ENCODE assay signal across 10 cellular contexts in the genomic region with DNA sequence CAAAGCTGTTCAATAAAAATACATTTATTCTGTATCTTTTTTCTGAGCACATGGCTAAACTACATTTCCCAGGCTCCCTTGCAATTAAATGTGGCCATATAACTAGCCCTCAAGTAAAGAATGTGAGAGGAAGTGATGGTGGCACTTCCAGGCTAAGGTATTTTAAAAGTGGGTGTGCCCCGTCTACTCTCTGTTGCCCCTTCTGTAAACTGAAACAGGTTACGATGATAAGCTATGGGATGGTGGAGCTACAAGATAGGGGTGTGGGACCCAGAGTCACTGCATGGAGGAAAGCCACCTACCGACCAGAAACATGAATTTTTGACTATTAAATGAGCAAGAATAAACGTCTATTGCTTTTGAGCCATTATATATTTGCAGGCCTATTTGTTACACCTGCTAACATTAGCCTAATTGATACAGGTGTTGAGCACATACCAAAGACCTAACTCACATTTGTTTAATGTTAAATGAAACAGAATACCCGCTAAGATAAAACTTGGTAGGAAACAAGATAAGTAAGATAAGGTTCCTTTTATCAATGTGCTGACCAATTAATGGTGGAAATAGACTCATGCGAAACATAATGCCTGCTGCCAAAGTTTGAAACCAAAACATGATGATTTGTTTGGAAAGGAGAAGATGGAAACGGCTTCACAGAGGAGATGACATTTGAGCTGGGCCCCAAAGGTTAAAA. TPM values are rescaled to one million over a fixed set of nuclear protein-coding genes. Genes with fewer than 3 reads are reported as not detected.
DNase-seq lines count a peak whose midpoint lies in the region; ATAC-seq and TF ChIP-seq lines count a peak whose summit lies in the region.
"Had no signal": no experiment of that assay in that cellular context is flagged by ENCODE, and none has a peak within 500 bp of the region (broad histone marks: within the 10 kb centered on the region; RNA-seq: fewer than 3 reads in every experiment).

No MANE protein-coding gene starts in this region.

- H3K9ac ChIP-seq in BLaER1 (no peak overlapping the region), HUES64 (ENCODE audit: low read depth, low read length) (no peak overlapping the region)

- no peaks in the 10 kb centered on the region for H3K9me3 ChIP-seq in BLaER1
- no peaks in the 10 kb centered on the region for H3K9me3 ChIP-seq in HUES64 (ENCODE audit: insufficient read depth, low read depth, low read length)
- H3K9me3 ChIP-seq in mesodermal cell (ENCODE audit: control insufficient read depth, low read length) = no peaks in the 10 kb centered on the region
- H3K9me3 ChIP-seq: colonic mucosa had no signal

- no peak for TF ChIP-seq CTCF in coronary artery (IDR thresholded peaks at IDR 0.05)

- DNase-seq in activated T-helper 1 cell treated with anti-CD3 and anti-CD28 coated beads, Interleukin-12 subunit alpha, Interleukin-12 subunit beta, Interleukin-2, Interleukin-4 antibody, amounts not matched to agents 30 ng/mL and 10 ng/mL and 1 ng/mL, durations not matched to agents 14 hours and 24 hours and 36 hours (ENCODE audit: low spot score) = no peak
- DNase-seq in stimulated activated CD4-positive, alpha-beta T cell treated with anti-CD3 and anti-CD28 coated beads, Interleukin-4, amount 100 ng/mL, for 24 hours = no peak
- DNase-seq in coronary artery (ENCODE audit: low spot score) = no peak
- DNase-seq: colonic mucosa; stimulated activated CD4-positive, alpha-beta T cell treated with anti-CD3 and anti-CD28 coated beads, Interleukin-4, amount 100 ng/mL, for 4 hours had no signal

- H3K4me3 Mint-ChIP-seq in activated T-helper 1 cell treated with anti-CD3 and anti-CD28 coated beads, Interleukin-12 subunit alpha, Interleukin-12 subunit beta, Interleukin-2, Interleukin-4 antibody, amounts not matched to agents 30 ng/mL and 10 ng/mL and 1 ng/mL, durations not matched to agents 14 hours and 24 hours and 36 hours = peak overlapping the region; percentile 99

- peaks cover 69% of the 10 kb centered on the region for H4K20me1 ChIP-seq in BLaER1

- intact Hi-C loops in activated T-helper 1 cell treated with anti-CD3 and anti-CD28 coated beads, Interleukin-12 subunit alpha, Interleukin-12 subunit beta, Interleukin-2, Interleukin-4 antibody, amounts not matched to agents 30 ng/mL and 10 ng/mL and 1 ng/mL, durations not matched to agents 14 hours and 24 hours and 36 hours (cut with micrococcal nuclease) = loop anchor here (2.0 to 5.0 kb wide), 2 partner anchors 149 to 263 kb away; a partner anchor contains a TSS

- H3K9me3 Mint-ChIP-seq in activated T-helper 1 cell treated with anti-CD3 and anti-CD28 coated beads, Interleukin-12 subunit alpha, Interleukin-12 subunit beta, Interleukin-2, Interleukin-4 antibody, amounts not matched to agents 30 ng/mL and 10 ng/mL and 1 ng/mL, durations not matched to agents 14 hours and 24 hours and 36 hours = no peaks in the 10 kb centered on the region

- H3K4me1 ChIP-seq in BLaER1 (peaks cover 41% of the 10 kb centered on the region), HUES64 (ENCODE audit: insufficient read depth, low read length) (peaks cover 51% of the 10 kb centered on the region), mesodermal cell (ENCODE audit: control insufficient read depth, insufficient read depth, low read length, poor library complexity, severe bottlenecking) (peaks cover 25% of the 10 kb centered on the region)
- H3K4me1 ChIP-seq: colonic mucosa had no signal

- peaks cover 50% of the 10 kb centered on the region for H3K36me3 Mint-ChIP-seq in activated T-helper 1 cell treated with anti-CD3 and anti-CD28 coated beads, Interleukin-12 subunit alpha, Interleukin-12 subunit beta, Interleukin-2, Interleukin-4 antibody, amounts not matched to agents 30 ng/mL and 10 ng/mL and 1 ng/mL, durations not matched to agents 14 hours and 24 hours and 36 hours (ENCODE audit: low read depth)

- 88% methylated on average over 7 of the region's 7 CpGs for WGBS in HUES64
- WGBS in mesodermal cell (ENCODE audit: insufficient coverage in 2 of 2), 2 experiments = 80 to 83% methylated on average over 4 to 5 of the region's 7 CpGs

- H3K36me3 ChIP-seq in BLaER1 (peaks cover 20% of the 10 kb centered on the region), HUES64 (ENCODE audit: insufficient read depth, low read length) (no peaks in the 10 kb centered on the region), mesodermal cell (ENCODE audit: control insufficient read depth, insufficient read depth, low read length) (peaks cover 9% of the 10 kb centered on the region)
- H3K36me3 ChIP-seq: colonic mucosa had no signal

- H3K27ac Mint-ChIP-seq in activated T-helper 1 cell treated with anti-CD3 and anti-CD28 coated beads, Interleukin-12 subunit alpha, Interleukin-12 subunit beta, Interleukin-2, Interleukin-4 antibody, amounts not matched to agents 30 ng/mL and 10 ng/mL and 1 ng/mL, durations not matched to agents 14 hours and 24 hours and 36 hours = peak overlapping the region; percentile 94

- H3K27me3 Mint-ChIP-seq in activated T-helper 1 cell treated with anti-CD3 and anti-CD28 coated beads, Interleukin-12 subunit alpha, Interleukin-12 subunit beta, Interleukin-2, Interleukin-4 antibody, amounts not matched to agents 30 ng/mL and 10 ng/mL and 1 ng/mL, durations not matched to agents 14 hours and 24 hours and 36 hours (ENCODE audit: insufficient read depth) = no peaks in the 10 kb centered on the region

- H3K27ac ChIP-seq in BLaER1 = no peak overlapping the region
- no peak overlapping the region for H3K27ac ChIP-seq in HUES64 (ENCODE audit: low read depth, low read length)
- H3K27ac ChIP-seq in mesodermal cell (ENCODE audit: low read depth, low read length, severe bottlenecking) = no peak overlapping the region
- no peak overlapping the region for H3K27ac ChIP-seq in coronary artery

- H3K4me2 ChIP-seq in BLaER1 = peak overlapping the region; percentile 94

- H3K4me1 Mint-ChIP-seq in activated T-helper 1 cell treated with anti-CD3 and anti-CD28 coated beads, Interleukin-12 subunit alpha, Interleukin-12 subunit beta, Interleukin-2, Interleukin-4 antibody, amounts not matched to agents 30 ng/mL and 10 ng/mL and 1 ng/mL, durations not matched to agents 14 hours and 24 hours and 36 hours (ENCODE audit: low read depth) = peaks cover 76% of the 10 kb centered on the region

- H3K4me3 ChIP-seq in BLaER1 = no peak overlapping the region
- H3K4me3 ChIP-seq in HUES64 (ENCODE audit: low read length) = peak overlapping the region; percentile 63; the same call in 1 of the 2 replicates
- H3K4me3 ChIP-seq in mesodermal cell (ENCODE audit: extremely low read depth, insufficient read depth, low read length, poor library complexity, severe bottlenecking) = peak overlapping the region; percentile 69
- no peak overlapping the region for H3K4me3 ChIP-seq in coronary artery
- H3K4me3 ChIP-seq: colonic mucosa had no signal

- H3K27me3 ChIP-seq in BLaER1 (no peaks in the 10 kb centered on the region), HUES64 (ENCODE audit: insufficient read depth, low read length) (peaks cover 5% of the 10 kb centered on the region; the same call in 1 of the 2 replicates)

- ATAC-seq in HG03196 (IDR thresholded peaks at IDR 0.05; ENCODE audit: unreplicated experiment) (no peak), HG03571 (IDR thresholded peaks at IDR 0.05; ENCODE audit: unreplicated experiment) (no peak)

RNA-seq across cellular contexts. Expression of a gene that starts 3.0 kb away (rescaled TPM):
- 68.1 TPM for polyA plus RNA-seq in HUES64 (2013, experiment 1 of 2)
- polyA plus RNA-seq in HUES64 (2013, experiment 2 of 2) = 68.6 TPM
- 347 and 355 TPM in 2 replicates for total RNA-seq in activated T-helper 1 cell treated with anti-CD3 and anti-CD28 coated beads, Interleukin-12 subunit alpha, Interleukin-12 subunit beta, Interleukin-2, Interleukin-4 antibody, amounts not matched to agents 30 ng/mL and 10 ng/mL and 1 ng/mL, durations not matched to agents 14 hours and 24 hours and 36 hours
- polyA plus RNA-seq in mesodermal cell (2013, experiment 1 of 2) = 145 TPM
- polyA plus RNA-seq in mesodermal cell (2013, experiment 2 of 2) = 124 TPM

Comparison
In these comparisons a context has a peak if more than half of its experiments do, and no peak if none do; other contexts are left out.
1. H3K4me3 ChIP-seq: peak in HUES64 (single experiment) and mesodermal cell (single experiment); none in BLaER1 (single experiment) and coronary artery (single experiment).